Comparison of ENCODE assay signal across 28 cellular contexts in genomic region chr13:49029570-49029969, GRCh38. TPM values are rescaled to one million over a fixed set of nuclear protein-coding genes. Genes with fewer than 3 reads are reported as not detected.
DNase-seq lines count a peak whose midpoint lies in the region; ATAC-seq, FAIRE-seq and TF ChIP-seq lines count a peak whose summit lies in the region.
"Had no signal": no experiment of that assay in that cellular context is flagged by ENCODE, and none has a peak within 500 bp of the region (broad histone marks: within the 10 kb centered on the region; RNA-seq: fewer than 3 reads in every experiment).

No MANE protein-coding gene starts in this region.

- H3K9me3 ChIP-seq in Karpas-422 (ENCODE audit: low read length) (no peaks in the 10 kb centered on the region), GM12878 (replicated peaks; ENCODE audit: control insufficient read depth, insufficient read depth, low read length) (peaks cover 6% of the 10 kb centered on the region)
- H3K9me3 ChIP-seq: A549, BE2C, HAP-1 had no signal

- H3K9me2 ChIP-seq in Karpas-422 (replicated peaks; ENCODE audit: insufficient read depth, low read length): no peaks in the 10 kb centered on the region

- H3K36me3 ChIP-seq in Karpas-422 (ENCODE audit: insufficient read depth, low read length) (no peaks in the 10 kb centered on the region), GM12878 (ENCODE audit: control insufficient read depth in 2 of 2, insufficient read depth in 2 of 2, low read length in 1 of 2) (peaks cover 0 to 6% of the 10 kb centered on the region in 2 experiments; a peak in 1 of 4 replicates)
- H3K36me3 ChIP-seq: HAP-1 had no signal

- no peaks in the 10 kb centered on the region for H3K27me3 ChIP-seq in Karpas-422 (ENCODE audit: low read length)
- no peaks in the 10 kb centered on the region for H3K27me3 ChIP-seq in GM12878 (replicated peaks in 1 of 2; ENCODE audit: control insufficient read depth in 2 of 2, insufficient read depth in 2 of 2, low read length in 1 of 2)
- H3K27me3 ChIP-seq: BE2C; BLaER1 treated with 17β-estradiol and CSF1 and Interleukin-3, amounts not matched to agents 10 nM and 100 nM had no signal

- DNase-seq in activated CD4-positive, alpha-beta T cell treated with anti-CD3 and anti-CD28 coated beads for 36 hours: no peak
- DNase-seq in activated CD4-positive, alpha-beta T cell treated with anti-CD3 and anti-CD28 coated beads, Interleukin-2, amount 10 ng/mL, durations not matched to agents 24 days and 14 days: no peak
- DNase-seq in activated T-cell treated with anti-CD3 and anti-CD28 coated beads, Interleukin-2, amount 50 U/mL, for 72 hours: no peak
- DNase-seq in activated T-cell treated with anti-CD3 and anti-CD28 coated beads, Interleukin-2, amount 50 U/mL, for 48 hours: no peak
- DNase-seq in Karpas-422: peak; percentile 28
- DNase-seq in GM12878 (ENCODE audit: low read depth, low spot score): no peak
- DNase-seq: 8988T; ACHN; AML-193; BE2C; CD4-positive, alpha-beta T cell; CD8-positive, alpha-beta memory T cell; DMS 273 treated with DMSO at 0.1 percent for 48 hours; DMS79; EL; GDM1; HFFc6 had no signal

- no TSS peak for BruUV-seq in GM12878 (replicated peaks; lab: Mats Ljungman, UMichigan)

- in situ Hi-C loops in GM12878 (cut with MboI): no loop called here

- no peak overlapping the region for H3K9ac ChIP-seq in Karpas-422 (ENCODE audit: low read length)
- H3K9ac ChIP-seq in GM12878 (ENCODE audit: control insufficient read depth, insufficient read depth, low read length): no peak overlapping the region
- H3K9ac ChIP-seq: BLaER1 treated with 17β-estradiol and CSF1 and Interleukin-3, amounts not matched to agents 10 nM and 100 nM had no signal

- WGBS in GM12878 (ENCODE audit: insufficient coverage, insufficient replicate concordance, low lambda C conversion rate, missing lambda C conversion rate): 28% methylated on average over 2 of the region's 2 CpGs

- no peak for TF ChIP-seq POLR2A in GM12878 (IDR thresholded peaks at IDR 0.05; ENCODE audit: low read depth, low read length)

- peaks cover 4% of the 10 kb centered on the region for H3K9me3 Mint-ChIP-seq in activated CD4-positive, alpha-beta T cell treated with anti-CD3 and anti-CD28 coated beads for 36 hours (ENCODE audit: low read depth)
- H3K9me3 Mint-ChIP-seq in activated CD4-positive, alpha-beta T cell treated with anti-CD3 and anti-CD28 coated beads, Interleukin-2, amount 10 ng/mL, durations not matched to agents 24 days and 14 days: peaks cover 12% of the 10 kb centered on the region
- peaks cover 4% of the 10 kb centered on the region in 2 donors for H3K9me3 Mint-ChIP-seq in activated T-cell treated with anti-CD3 and anti-CD28 coated beads, Interleukin-2, amount 50 U/mL, for 72 hours
- H3K9me3 Mint-ChIP-seq: GM23338, HFFc6 had no signal

- H3K27me3 Mint-ChIP-seq in activated CD4-positive, alpha-beta T cell treated with anti-CD3 and anti-CD28 coated beads for 36 hours: no peaks in the 10 kb centered on the region
- H3K27me3 Mint-ChIP-seq in activated CD4-positive, alpha-beta T cell treated with anti-CD3 and anti-CD28 coated beads, Interleukin-2, amount 10 ng/mL, durations not matched to agents 24 days and 14 days: no peaks in the 10 kb centered on the region
- H3K27me3 Mint-ChIP-seq in activated T-cell treated with anti-CD3 and anti-CD28 coated beads, Interleukin-2, amount 50 U/mL, for 72 hours (ENCODE audit: low read depth): no peaks in the 10 kb centered on the region
- H3K27me3 Mint-ChIP-seq: CD4-positive, alpha-beta T cell; CD8-positive, alpha-beta memory T cell had no signal

- SMC1A ChIA-PET in GM12878 (lab: Charles Lee; ENCODE audit: uncharacterized antibody, unreplicated experiment): no interaction called here

- H2AFZ ChIP-seq in Karpas-422 (ENCODE audit: low read length) (no peak overlapping the region), GM12878 (ENCODE audit: control insufficient read depth, low read depth, low read length) (no peak overlapping the region)
- H2AFZ ChIP-seq: GM23338 had no signal

- H3K4me1 ChIP-seq in Karpas-422 (ENCODE audit: low read length): no peaks in the 10 kb centered on the region
- no peaks in the 10 kb centered on the region for H3K4me1 ChIP-seq in GM12878 (ENCODE audit: control insufficient read depth, insufficient read depth, low read length)
- H3K4me1 ChIP-seq: BE2C; BLaER1 treated with 17β-estradiol and CSF1 and Interleukin-3, amounts not matched to agents 10 nM and 100 nM; HAP-1 had no signal

- H3K4me3 ChIP-seq in Karpas-422 (ENCODE audit: low read length): no peak overlapping the region
- no peak overlapping the region for H3K4me3 ChIP-seq in GM12878
- H3K4me3 ChIP-seq: A549; BLaER1 treated with 17β-estradiol and CSF1 and Interleukin-3, amounts not matched to agents 10 nM and 100 nM; GM23338; HAP-1 had no signal

- H3K79me2 ChIP-seq in Karpas-422 (ENCODE audit: low read length) (no peaks in the 10 kb centered on the region), GM12878 (ENCODE audit: control insufficient read depth, insufficient read depth, low read length) (no peaks in the 10 kb centered on the region)

- CTCF ChIA-PET in activated CD4-positive, alpha-beta T cell treated with anti-CD3 and anti-CD28 coated beads for 36 hours (lab: Charles Lee): no interaction called here
- CTCF ChIA-PET in GM12878 (lab: Yijun Ruan, JAX): no interaction called here

- no peak overlapping the region for H3K4me2 ChIP-seq in Karpas-422 (ENCODE audit: low read depth, low read length, poor library complexity, severe bottlenecking)
- H3K4me2 ChIP-seq in GM12878 (ENCODE audit: control insufficient read depth, insufficient read depth): no peak overlapping the region
- H3K4me2 ChIP-seq: A549; BLaER1 treated with 17β-estradiol and CSF1 and Interleukin-3, amounts not matched to agents 10 nM and 100 nM; GM23338 had no signal

- H3K4me1 Mint-ChIP-seq in activated CD4-positive, alpha-beta T cell treated with anti-CD3 and anti-CD28 coated beads for 36 hours: peaks cover 20% of the 10 kb centered on the region
- no peaks in the 10 kb centered on the region for H3K4me1 Mint-ChIP-seq in activated CD4-positive, alpha-beta T cell treated with anti-CD3 and anti-CD28 coated beads, Interleukin-2, amount 10 ng/mL, durations not matched to agents 24 days and 14 days
- peaks cover 40% of the 10 kb centered on the region for H3K4me1 Mint-ChIP-seq in activated T-cell treated with anti-CD3 and anti-CD28 coated beads, Interleukin-2, amount 50 U/mL, for 72 hours (ENCODE audit: low read depth)
- H3K4me1 Mint-ChIP-seq: CD14-positive monocyte, GM23338 had no signal

- POLR2A ChIA-PET in activated CD4-positive, alpha-beta T cell treated with anti-CD3 and anti-CD28 coated beads for 36 hours (lab: Charles Lee): no interaction called here
- POLR2A ChIA-PET in GM12878 (lab: Charles Lee): no interaction called here

- H3K4me3 Mint-ChIP-seq in activated CD4-positive, alpha-beta T cell treated with anti-CD3 and anti-CD28 coated beads for 36 hours: no peak overlapping the region
- no peak overlapping the region for H3K4me3 Mint-ChIP-seq in activated CD4-positive, alpha-beta T cell treated with anti-CD3 and anti-CD28 coated beads, Interleukin-2, amount 10 ng/mL, durations not matched to agents 24 days and 14 days
- H3K4me3 Mint-ChIP-seq in activated T-cell treated with anti-CD3 and anti-CD28 coated beads, Interleukin-2, amount 50 U/mL, for 72 hours: no peak overlapping the region
- H3K4me3 Mint-ChIP-seq: CD14-positive monocyte; CD4-positive, alpha-beta T cell; CD8-positive, alpha-beta memory T cell; GM23338; HFFc6 had no signal

- no peak overlapping the region for H3K27ac Mint-ChIP-seq in activated CD4-positive, alpha-beta T cell treated with anti-CD3 and anti-CD28 coated beads for 36 hours
- H3K27ac Mint-ChIP-seq in activated CD4-positive, alpha-beta T cell treated with anti-CD3 and anti-CD28 coated beads, Interleukin-2, amount 10 ng/mL, durations not matched to agents 24 days and 14 days: no peak overlapping the region
- H3K27ac Mint-ChIP-seq in activated T-cell treated with anti-CD3 and anti-CD28 coated beads, Interleukin-2, amount 50 U/mL, for 72 hours: no peak overlapping the region
- H3K27ac Mint-ChIP-seq: CD4-positive, alpha-beta T cell; CD8-positive, alpha-beta memory T cell; GM23338; HFFc6 had no signal

- FAIRE-seq in GM12878 (lab: Jason Lieb, UNC): no peak
- FAIRE-seq: A549, D721Med, GM12891, GM18507, H54 had no signal

- TF ChIP-seq RAD21 in GM12878 (IDR thresholded peaks at IDR 0.05; ENCODE audit: insufficient read depth, low read depth, low read length): no peak

- no peak for TF ChIP-seq CTCF in GM12878 (IDR thresholded peaks at IDR 0.05 in 2 of 3, conservative IDR thresholded peaks at IDR 0.05 in 1 of 3; ENCODE audit: control insufficient read depth in 2 of 3, extremely low read depth in 1 of 3, insufficient read depth in 1 of 3, low read depth in 3 of 3, low read length in 3 of 3)

- H3K36me3 Mint-ChIP-seq in activated CD4-positive, alpha-beta T cell treated with anti-CD3 and anti-CD28 coated beads for 36 hours (ENCODE audit: low read depth): peaks cover 34% of the 10 kb centered on the region
- peaks cover 24% of the 10 kb centered on the region for H3K36me3 Mint-ChIP-seq in activated CD4-positive, alpha-beta T cell treated with anti-CD3 and anti-CD28 coated beads, Interleukin-2, amount 10 ng/mL, durations not matched to agents 24 days and 14 days (ENCODE audit: low read depth)
- peaks cover 5 to 23% of the 10 kb centered on the region in 2 donors for H3K36me3 Mint-ChIP-seq in activated T-cell treated with anti-CD3 and anti-CD28 coated beads, Interleukin-2, amount 50 U/mL, for 72 hours (ENCODE audit: insufficient read depth in 2 of 2)

- intact Hi-C loops in activated CD4-positive, alpha-beta T cell treated with anti-CD3 and anti-CD28 coated beads for 36 hours (cut with DNase I, micrococcal nuclease): no loop called here
- intact Hi-C loops in activated CD4-positive, alpha-beta T cell treated with anti-CD3 and anti-CD28 coated beads, Interleukin-2, amount 10 ng/mL, durations not matched to agents 24 days and 14 days (cut with micrococcal nuclease): no loop called here
- intact Hi-C loops in GM12878 (cut with micrococcal nuclease; ENCODE audit: unreplicated experiment): no loop called here

- RAD21 ChIA-PET in GM12878 (lab: Charles Lee; ENCODE audit: unreplicated experiment): no interaction called here

- TF ChIP-seq EP300 in GM12878 (IDR thresholded peaks at IDR 0.05; ENCODE audit: borderline replicate concordance in 1 of 2, control insufficient read depth in 1 of 2, low read depth in 2 of 2, low read length in 2 of 2): no peak

- H3K27ac ChIP-seq in Karpas-422 (ENCODE audit: low read length) (no peak overlapping the region), GM12878 (ENCODE audit: control insufficient read depth, insufficient read depth) (no peak overlapping the region)
- H3K27ac ChIP-seq: A549; BLaER1 treated with 17β-estradiol and CSF1 and Interleukin-3, amounts not matched to agents 10 nM and 100 nM had no signal

- ATAC-seq in activated CD4-positive, alpha-beta T cell treated with anti-CD3 and anti-CD28 coated beads for 36 hours: peak; percentile 58
- peak; percentile 43 to 64 for ATAC-seq in activated T-cell treated with anti-CD3 and anti-CD28 coated beads, Interleukin-2, amount 50 U/mL, for 72 hours (replicated peaks in 1 of 2)
- peak; percentile 48 for ATAC-seq in GM12878
- ATAC-seq in HG03520 (IDR thresholded peaks at IDR 0.05; ENCODE audit: unreplicated experiment): no peak
- no peak for ATAC-seq in GM21381 (IDR thresholded peaks at IDR 0.05; ENCODE audit: unreplicated experiment)
- ATAC-seq: A549, GM23338 had no signal

- H4K20me1 ChIP-seq in Karpas-422 (ENCODE audit: insufficient read depth, low read depth, low read length): no peaks in the 10 kb centered on the region
- H4K20me1 ChIP-seq in GM12878 (ENCODE audit: control insufficient read depth, insufficient read depth): no peaks in the 10 kb centered on the region
- H4K20me1 ChIP-seq: BLaER1 treated with 17β-estradiol and CSF1 and Interleukin-3, amounts not matched to agents 10 nM and 100 nM had no signal

RNA-seq across cellular contexts. Expression of gene FNDC3A, which starts 53.9 kb away (rescaled TPM):
- 10 to 100 TPM; 20.8 to 26.9 TPM for total RNA-seq in activated CD4-positive, alpha-beta T cell treated with anti-CD3 and anti-CD28 coated beads for 36 hours
- 22.1 and 23.5 TPM in 2 replicates for total RNA-seq in activated CD4-positive, alpha-beta T cell treated with anti-CD3 and anti-CD28 coated beads, Interleukin-2, amount 10 ng/mL, durations not matched to agents 24 days and 14 days
- total RNA-seq in activated T-cell treated with anti-CD3 and anti-CD28 coated beads, Interleukin-2, amount 50 U/mL, for 72 hours: 10 to 100 TPM; 26.7 to 33.1 TPM
- total RNA-seq in Karpas-422 (2014; rRNA removed; shearing (Covaris generic); ENCODE audit: low replicate concordance): 13.9 and 36.0 TPM in 2 replicates
- total RNA-seq in GM12878 (2013; cell fraction: nucleolus; rRNA removed): 139 and 143 TPM in 2 replicates
- total RNA-seq in GM12878 (2014; rRNA removed) (25.0 and 27.9 TPM in 2 replicates), GM12878 (2014; rRNA removed; fragmentation: Illumina TruSeq; extraction: Trizol) (32.2 and 33.6 TPM in 2 replicates), GM12878 (2021) (23.6 and 26.2 TPM in 2 replicates)
- 16.8 TPM for polyA plus RNA-seq in GM12878 (2011; ENCODE audit: low read depth)
- polyA plus RNA-seq in GM12878 (2011; rRNA removed) (46.4 and 63.8 TPM in 2 replicates), GM12878 (2014; fragmentation: Illumina TruSeq; extraction: Trizol) (29.2 and 36.0 TPM in 2 replicates), GM12878 (2014; fragmentation: Nextera tagmentation; extraction: Ambion mirVana) (1 to 10 TPM; 6.3 to 8.4 TPM), GM12878 (2014; rRNA removed) (15.6 and 20.5 TPM in 2 replicates), GM12878 (2016; fragmentation: Nextera tagmentation; extraction: Ambion mirVana) (10 to 100 TPM; 14.6 to 15.7 TPM)
- 20.2 and 24.0 TPM in 2 replicates for polyA plus RNA-seq in GM12878 (2011; cell fraction: cytosol; rRNA removed)
- polyA plus RNA-seq in GM12878 (2011; cell fraction: nucleus; rRNA removed): 44.8 and 48.2 TPM in 2 replicates
- polyA plus RNA-seq in GM12878 (2012): 17.2 and 24.4 TPM in 2 replicates
- polyA minus RNA-seq in GM12878 (2011; rRNA and poly(A)+ RNA removed): 84.8 and 124 TPM in 2 replicates
- polyA minus RNA-seq in GM12878 (2011; cell fraction: cytosol; rRNA and poly(A)+ RNA removed): 18.0 and 19.6 TPM in 2 replicates
- polyA minus RNA-seq in GM12878 (2011; cell fraction: nucleus; rRNA and poly(A)+ RNA removed): 46.8 and 64.9 TPM in 2 replicates

Comparison
In these comparisons a context has a peak if more than half of its experiments do, and no peak if none do; other contexts are left out.
1. ATAC-seq: peak in activated CD4-positive, alpha-beta T cell treated with anti-CD3 and anti-CD28 coated beads for 36 hours (single experiment), activated T-cell treated with anti-CD3 and anti-CD28 coated beads, Interleukin-2, amount 50 U/mL, for 72 hours (2 of 2) and GM12878 (single experiment); none in HG03520 (single experiment) and GM21381 (single experiment).